ENCODE assay signal across 20 cellular contexts in genomic region chr1:161214374-161214773, GRCh38. TPM values are rescaled to one million over a fixed set of nuclear protein-coding genes. Genes with fewer than 3 reads are reported as not detected.
DNase-seq lines count a peak whose midpoint lies in the region; ATAC-seq, FAIRE-seq and TF ChIP-seq lines count a peak whose summit lies in the region.
"Had no signal": no experiment of that assay in that cellular context is flagged by ENCODE, and none has a peak within 500 bp of the region (broad histone marks: within the 10 kb centered on the region; RNA-seq: fewer than 3 reads in every experiment).

No MANE protein-coding gene starts in this region.

- peaks cover 48% of the 10 kb centered on the region for H3K36me3 Mint-ChIP-seq in stimulated activated naive CD8-positive, alpha-beta T cell treated with anti-CD3 and anti-CD28 coated beads, Interleukin-15, Interleukin-2, amounts not matched to agents 100 ng/mL and 50 ng/mL, for 24 hours (ENCODE audit: low read depth)
- H3K36me3 Mint-ChIP-seq in T-helper 17 cell (ENCODE audit: low read depth) = peaks cover 13% of the 10 kb centered on the region
- peaks cover 36% of the 10 kb centered on the region for H3K36me3 Mint-ChIP-seq in mesothelial cell of epicardium

- H3K9me3 ChIP-seq in T-helper 17 cell (ENCODE audit: control insufficient read depth, low read length, poor library complexity, severe bottlenecking) (no peaks in the 10 kb centered on the region), mononuclear cell (ENCODE audit: low read depth, low read length) (no peaks in the 10 kb centered on the region)
- H3K9me3 ChIP-seq: uterus had no signal

- no peak overlapping the region for H3K4me3 Mint-ChIP-seq in stimulated activated naive CD8-positive, alpha-beta T cell treated with anti-CD3 and anti-CD28 coated beads, Interleukin-15, Interleukin-2, amounts not matched to agents 100 ng/mL and 50 ng/mL, for 24 hours
- H3K4me3 Mint-ChIP-seq in T-helper 17 cell (no peak overlapping the region), mesothelial cell of epicardium (no peak overlapping the region)

- H3K4me3 ChIP-seq in mononuclear cell (ENCODE audit: low read length) = peak overlapping the region; percentile 91
- H3K4me3 ChIP-seq: hepatocyte, uterus had no signal

- H3K4me1 Mint-ChIP-seq in stimulated activated naive CD8-positive, alpha-beta T cell treated with anti-CD3 and anti-CD28 coated beads, Interleukin-15, Interleukin-2, amounts not matched to agents 100 ng/mL and 50 ng/mL, for 24 hours (ENCODE audit: low read depth) = peaks cover 46% of the 10 kb centered on the region
- H3K4me1 Mint-ChIP-seq in T-helper 17 cell (peaks cover 27% of the 10 kb centered on the region), mesothelial cell of epicardium (no peaks in the 10 kb centered on the region)

- peak overlapping the region; percentile 19 for H3K27ac Mint-ChIP-seq in stimulated activated naive CD8-positive, alpha-beta T cell treated with anti-CD3 and anti-CD28 coated beads, Interleukin-15, Interleukin-2, amounts not matched to agents 100 ng/mL and 50 ng/mL, for 24 hours
- peak overlapping the region; percentile 29 for H3K27ac Mint-ChIP-seq in T-helper 17 cell
- H3K27ac Mint-ChIP-seq in mesothelial cell of epicardium = no peak overlapping the region

- H3K9me3 Mint-ChIP-seq in stimulated activated naive CD8-positive, alpha-beta T cell treated with anti-CD3 and anti-CD28 coated beads, Interleukin-15, Interleukin-2, amounts not matched to agents 100 ng/mL and 50 ng/mL, for 24 hours = no peaks in the 10 kb centered on the region
- H3K9me3 Mint-ChIP-seq in mesothelial cell of epicardium = no peaks in the 10 kb centered on the region

- ATAC-seq in stimulated activated naive CD8-positive, alpha-beta T cell treated with anti-CD3 and anti-CD28 coated beads, Interleukin-15, Interleukin-2, amounts not matched to agents 100 U/mL and 50 U/mL, for 24 hours = no peak
- no peak for ATAC-seq in T-helper 17 cell
- no peak for ATAC-seq in HG03378 (IDR thresholded peaks at IDR 0.05; ENCODE audit: unreplicated experiment)
- ATAC-seq in HG03439 (IDR thresholded peaks at IDR 0.05; ENCODE audit: unreplicated experiment) = no peak

- H3K27me3 ChIP-seq in mononuclear cell (ENCODE audit: insufficient read depth, low read length) = no peaks in the 10 kb centered on the region
- H3K27me3 ChIP-seq: hepatocyte, uterus had no signal

- no peaks in the 10 kb centered on the region for H3K27me3 Mint-ChIP-seq in stimulated activated naive CD8-positive, alpha-beta T cell treated with anti-CD3 and anti-CD28 coated beads, Interleukin-15, Interleukin-2, amounts not matched to agents 100 ng/mL and 50 ng/mL, for 24 hours
- H3K27me3 Mint-ChIP-seq in T-helper 17 cell = no peaks in the 10 kb centered on the region
- no peaks in the 10 kb centered on the region for H3K27me3 Mint-ChIP-seq in mesothelial cell of epicardium (ENCODE audit: low read depth)

- FAIRE-seq in RCC 7860 (lab: Jason Lieb, UNC) = no peak
- FAIRE-seq: astrocyte, GM18507 had no signal

- H3K4me1 ChIP-seq in mononuclear cell (ENCODE audit: insufficient read depth, low read length) = peaks cover 62% of the 10 kb centered on the region
- H3K4me1 ChIP-seq: uterus had no signal

- TF ChIP-seq CTCF in mesothelial cell of epicardium (IDR thresholded peaks at IDR 0.05; ENCODE audit: unreplicated experiment) = no peak

- DNase-seq in stimulated activated naive CD8-positive, alpha-beta T cell treated with anti-CD3 and anti-CD28 coated beads, Interleukin-15, Interleukin-2, amounts not matched to agents 100 U/mL and 50 U/mL, for 24 hours = no peak
- DNase-seq in T-helper 17 cell (no peak), mesothelial cell of epicardium (ENCODE audit: low spot score in 2 of 2, unreplicated experiment in 2 of 2) (no peak), RCC 7860 (ENCODE audit: low spot score) (no peak)
- DNase-seq: activated CD4-positive, alpha-beta T cell treated with anti-CD3 and anti-CD28 coated beads for 4 hours; activated gamma-delta T cell; islet precursor cell; NCI-H1436 treated with DMSO at 0.1 percent for 48 hours; NCI-H774; uterus had no signal

RNA-seq across cellular contexts. Expression of gene FCER1G, which starts 0.7 kb away (rescaled TPM):
- total RNA-seq in T-helper 17 cell (10 to 100 TPM in 1 of 2 donors, 1 to 10 TPM in 1; 8.3 to 12.3 TPM), mononuclear cell (190 TPM), mesothelial cell of epicardium (0.40 to 1.8 TPM (median 1.3 TPM) in 3 replicates)
- total RNA-seq: fibroblast of lung had no signal

RNA-seq across cellular contexts. Expression of gene APOA2, which starts 9.1 kb away (rescaled TPM):
- total RNA-seq in T-helper 17 cell (not detected), mononuclear cell (not detected), mesothelial cell of epicardium (not detected in 3 replicates)
- total RNA-seq: astrocyte, cerebellum, fibroblast of lung, right cardiac atrium, uterus had no signal

RNA-seq across cellular contexts. Expression of gene TOMM40L, which starts 11.5 kb away (rescaled TPM):
- total RNA-seq in T-helper 17 cell (1 to 10 TPM; 5.4 to 6.9 TPM), mononuclear cell (10.0 TPM), mesothelial cell of epicardium (8.5 to 9.3 TPM (median 9.3 TPM) in 3 replicates)

RNA-seq across cellular contexts. Expression of gene NDUFS2, which starts 12.2 kb away (rescaled TPM):
- total RNA-seq in T-helper 17 cell (10 to 100 TPM; 57.1 to 58.5 TPM), mononuclear cell (38.0 TPM), mesothelial cell of epicardium (70.1 to 72.0 TPM (median 70.8 TPM) in 3 replicates)

RNA-seq across cellular contexts. Expression of gene ADAMTS4, which starts 15.5 kb away (rescaled TPM):
- total RNA-seq in T-helper 17 cell = under 1 TPM; 0.31 to 0.77 TPM
- total RNA-seq in mononuclear cell = 0.21 TPM
- total RNA-seq in mesothelial cell of epicardium = 6.8 to 9.9 TPM (median 9.2 TPM) in 3 replicates

Comparison
In these comparisons a context has a peak if more than half of its experiments do, and no peak if none do; other contexts are left out.
1. RNA of gene FCER1G, which starts 0.7 kb away (total RNA-seq): 190 TPM in mononuclear cell (single experiment); 8.3 to 12.3 TPM in T-helper 17 cell and 0.40 to 1.8 TPM in mesothelial cell of epicardium; every median in the first group is over 10 times any median in the second.